ENCODE assay signal across 8 cellular contexts in genomic region chr3:23944861-23945652, GRCh38. TPM values are rescaled to one million over a fixed set of nuclear protein-coding genes. Genes with fewer than 3 reads are reported as not detected.
DNase-seq lines count a peak whose midpoint lies in the region; ATAC-seq and TF ChIP-seq lines count a peak whose summit lies in the region.

TSS of gene NR1D2 (plus strand) at chr3:23945286. CDS start at chr3:23945579, 293 bp downstream.

- no peak within 1 kb of the TSS; the same call in 1 of the 3 replicates for H2BK15ac ChIP-seq in IMR-90 (ENCODE audit: low read depth, low read length)

- peaks cover 13% of the 10 kb centered on the region for H3K4me1 ChIP-seq in IMR-90 (ENCODE audit: control insufficient read depth, insufficient read depth, low read length)

- no peaks in the 10 kb centered on the region for H3K9me3 ChIP-seq in IMR-90 (ENCODE audit: control insufficient read depth, insufficient read depth, low read length)

- peaks cover 3% of the 10 kb centered on the region; the same call in 1 of the 2 replicates for H3K9me1 ChIP-seq in IMR-90 (ENCODE audit: insufficient read depth, low read length)

- intact Hi-C loops in IMR-90 (cut with micrococcal nuclease): loop anchor here (10.0 kb wide), 1 partner anchor 660 kb away; no protein-coding TSS in a partner anchor

- peak within 1 kb of the TSS; percentile 91; the same call in 1 of the 2 replicates for H3K14ac ChIP-seq in IMR-90 (replicated peaks; ENCODE audit: low read depth, low read length)

- DNase-seq in EH (ENCODE audit: low read depth) (peak; percentile 85), IMR-90 (peak; percentile 73), SK-MEL-5 (ENCODE audit: low read depth, low spot score) (peak; percentile 76), globus pallidus (ENCODE audit: low spot score) (peak; percentile 88), occipital lobe (lab: John Stamatoyannopoulos, UW) (peak; percentile 78), superior temporal gyrus (ENCODE audit: extremely low spot score) (peak; percentile 78)
- peak; percentile 83 for DNase-seq in activated naive CD4-positive, alpha-beta T cell treated with anti-CD3 and anti-CD28 coated beads, Interleukin-2, amount 10 ng/mL, durations not matched to agents 7 days and 5 days

- H3K56ac ChIP-seq in IMR-90 (ENCODE audit: extremely low read depth, insufficient read depth, low read length): no peak within 1 kb of the TSS; the same call in 1 of the 2 replicates

- BruUV-seq in IMR-90 (replicated peaks; lab: Mats Ljungman, UMichigan): no TSS peak

- TF ChIP-seq CTCF in IMR-90 (conservative IDR thresholded peaks at IDR 0.05; ENCODE audit: low read depth, low read length): no peak

- H4K5ac ChIP-seq in IMR-90 (ENCODE audit: low read depth, low read length): peak within 1 kb of the TSS; percentile 43; the same call in 1 of the 2 replicates

- ATAC-seq in GM21576 (IDR thresholded peaks at IDR 0.05; ENCODE audit: unreplicated experiment) (peak; percentile 55), IMR-90 (ENCODE audit: low read depth) (peak; percentile 56)

- H3K4me3 ChIP-seq in IMR-90 (ENCODE audit: insufficient read depth, low read depth, low read length): peak within 1 kb of the TSS; percentile 93

- H3K79me1 ChIP-seq in IMR-90 (ENCODE audit: low read depth in 1 of 2, low read length in 2 of 2): peaks cover 16 to 36% of the 10 kb centered on the region in 2 experiments

- peak within 1 kb of the TSS; percentile 97 for H2AFZ ChIP-seq in IMR-90 (replicated peaks; ENCODE audit: low read length, poor library complexity)

- no peaks in the 10 kb centered on the region; the same call in 1 of the 2 replicates for H3K36me3 ChIP-seq in IMR-90 (ENCODE audit: control insufficient read depth, insufficient read depth, low read length)

- no peak within 1 kb of the TSS for H2AK5ac ChIP-seq in IMR-90 (ENCODE audit: low read depth, low read length)

- H4K8ac ChIP-seq in IMR-90 (ENCODE audit: low read depth in 2 of 2, low read length in 2 of 2): peak within 1 kb of the TSS in 1 of 2 experiments; percentile 79; a peak in 3 of 4 replicates

- peak within 1 kb of the TSS; percentile 90 for H3K4me2 ChIP-seq in IMR-90 (ENCODE audit: low read depth, low read length)

- peak within 1 kb of the TSS; percentile 84 for H3K18ac ChIP-seq in IMR-90 (ENCODE audit: low read depth, low read length)

- POLR2A ChIA-PET in IMR-90 (lab: Charles Lee; ENCODE audit: unreplicated experiment): no interaction called here

- peak within 1 kb of the TSS; percentile 84 for H2AK9ac ChIP-seq in IMR-90 (replicated peaks; ENCODE audit: low read depth, low read length, poor library complexity)

- WGBS in IMR-90 (ENCODE audit: extremely low coverage in 2 of 2, insufficient read length in 1 of 2), 2 experiments: 2% methylated on average over 32 of the region's 88 CpGs; no CpG with 5 or more reads in 1 of the 2 experiments

- H3K9ac ChIP-seq in IMR-90 (ENCODE audit: low read depth, low read length): peak within 1 kb of the TSS; percentile 85

- peak within 1 kb of the TSS; percentile 82 for H2BK120ac ChIP-seq in IMR-90 (ENCODE audit: low read depth, low read length)

- peak within 1 kb of the TSS; percentile 86 for H2BK5ac ChIP-seq in IMR-90 (ENCODE audit: low read depth, low read length, poor library complexity, severe bottlenecking)

- in situ Hi-C loops in IMR-90 (cut with MboI; ENCODE audit: low sequenced_read_pairs) (no loop called here), SK-MEL-5 (cut with HindIII; ENCODE audit: low pct_unique_long_range_greater_than_20kb, low sequenced_read_pairs) (no loop called here)

- peak; percentile 91 for TF ChIP-seq POLR2A in IMR-90 (IDR thresholded peaks at IDR 0.05; ENCODE audit: low read depth, low read length)

- H3K9me3 Mint-ChIP-seq in activated naive CD4-positive, alpha-beta T cell treated with anti-CD3 and anti-CD28 coated beads, Interleukin-2, amount 10 ng/mL, durations not matched to agents 7 days and 5 days: no peaks in the 10 kb centered on the region

- H4K91ac ChIP-seq in IMR-90 (ENCODE audit: insufficient read depth, low read depth, low read length): peak within 1 kb of the TSS; percentile 76

- CTCF ChIA-PET in IMR-90 (lab: Yijun Ruan, JAX): no interaction called here
- CTCF ChIA-PET in activated naive CD4-positive, alpha-beta T cell treated with anti-CD3 and anti-CD28 coated beads, Interleukin-2, amount 10 ng/mL, durations not matched to agents 7 days and 5 days (lab: Charles Lee): interaction anchor here (1.0 kb wide), 1 partner anchor 28 kb away, joined by 5 read pairs; the partner anchor contains the start of genes NKIRAS1 and RPL15

- peak within 1 kb of the TSS; percentile 96 for H3K4ac ChIP-seq in IMR-90 (ENCODE audit: low read depth, low read length)

- dilution Hi-C loops in IMR-90 (cut with HindIII; ENCODE audit: low sequenced_read_pairs, unreplicated experiment): no loop called here

- TF ChIP-seq RAD21 in IMR-90 (IDR thresholded peaks at IDR 0.05; ENCODE audit: low read length): no peak

- H3K27ac ChIP-seq in IMR-90 (ENCODE audit: insufficient read depth, low read length): peak within 1 kb of the TSS; percentile 84

- no peak within 1 kb of the TSS for H2BK20ac ChIP-seq in IMR-90 (ENCODE audit: low read depth, low read length)

- H3K4me3 Mint-ChIP-seq in activated naive CD4-positive, alpha-beta T cell treated with anti-CD3 and anti-CD28 coated beads, Interleukin-2, amount 10 ng/mL, durations not matched to agents 7 days and 5 days: peak within 1 kb of the TSS; percentile 74

- no peaks in the 10 kb centered on the region for H3K27me3 ChIP-seq in IMR-90 (ENCODE audit: control insufficient read depth, insufficient read depth, low read length)

- peaks cover 2% of the 10 kb centered on the region for H3K36me3 Mint-ChIP-seq in activated naive CD4-positive, alpha-beta T cell treated with anti-CD3 and anti-CD28 coated beads, Interleukin-2, amount 10 ng/mL, durations not matched to agents 7 days and 5 days

- H3K23ac ChIP-seq in IMR-90 (ENCODE audit: low read depth, low read length): peak within 1 kb of the TSS; percentile 65

- H3K27me3 Mint-ChIP-seq in activated naive CD4-positive, alpha-beta T cell treated with anti-CD3 and anti-CD28 coated beads, Interleukin-2, amount 10 ng/mL, durations not matched to agents 7 days and 5 days: peaks cover 38% of the 10 kb centered on the region

- peaks cover 38% of the 10 kb centered on the region for H4K20me1 ChIP-seq in IMR-90 (ENCODE audit: insufficient read depth, low read length)

- H3K4me1 Mint-ChIP-seq in activated naive CD4-positive, alpha-beta T cell treated with anti-CD3 and anti-CD28 coated beads, Interleukin-2, amount 10 ng/mL, durations not matched to agents 7 days and 5 days: peaks cover 25% of the 10 kb centered on the region

- peak within 1 kb of the TSS; percentile 84 for H3K27ac Mint-ChIP-seq in activated naive CD4-positive, alpha-beta T cell treated with anti-CD3 and anti-CD28 coated beads, Interleukin-2, amount 10 ng/mL, durations not matched to agents 7 days and 5 days

TF ChIP-seq in IMR-90, 13 proteins besides CTCF, POLR2A, EP300 and RAD21:
- TF ChIP-seq ELK1 (IDR thresholded peaks at IDR 0.05; ENCODE audit: borderline replicate concordance, low read depth, low read length) (no peak), CHD1 (IDR thresholded peaks at IDR 0.05; ENCODE audit: low read depth, low read length) (no peak), MAFK (IDR thresholded peaks at IDR 0.05; ENCODE audit: low read depth, low read length) (no peak), MXI1 (IDR thresholded peaks at IDR 0.05; ENCODE audit: borderline replicate concordance, low read depth, low read length) (peak; percentile 58; the same call in 1 of the 2 replicates), RCOR1 (IDR thresholded peaks at IDR 0.05; ENCODE audit: insufficient replicate concordance, low read length) (no peak), CEBPB (IDR thresholded peaks at IDR 0.05; ENCODE audit: low read depth, low read length) (no peak), USF2 (IDR thresholded peaks at IDR 0.05; ENCODE audit: low read depth, low read length) (peak; percentile 83), BHLHE40 (IDR thresholded peaks at IDR 0.05; ENCODE audit: low read depth, low read length) (no peak), FOS (IDR thresholded peaks at IDR 0.05; ENCODE audit: low read depth, low read length) (no peak)

RNA-seq across cellular contexts. Expression of gene NR1D2, which starts in this region (rescaled TPM):
- total RNA-seq in IMR-90 (2012; rRNA removed) (41.0 and 46.1 TPM in 2 replicates), occipital lobe (41.5 TPM)
- polyA plus RNA-seq in IMR-90 (2012; rRNA removed): 7.5 and 8.1 TPM in 2 replicates
- 1.7 and 2.1 TPM in 2 replicates for polyA plus RNA-seq in IMR-90 (2012; cell fraction: cytosol; rRNA removed)
- 0.62 and 8.5 TPM in 2 replicates for polyA plus RNA-seq in IMR-90 (2012; cell fraction: nucleus; rRNA removed; ENCODE audit: low replicate concordance)
- total RNA-seq in SK-MEL-5 (2014; rRNA removed; shearing (Covaris generic)): 26.9 and 33.3 TPM in 2 replicates
- 18.7 and 24.3 TPM in 2 replicates for polyA plus RNA-seq in SK-MEL-5 (2015; cell fraction: cytosol; rRNA removed)
- 9.7 and 16.2 TPM in 2 replicates for polyA plus RNA-seq in SK-MEL-5 (2015; cell fraction: nucleus; rRNA removed)

Comparison
In these comparisons a context has a peak if more than half of its experiments do, and no peak if none do; other contexts are left out.
1. Peak in every context shown above with its lines: DNase-seq, ATAC-seq, H3K4me3 ChIP-seq and H3K27ac ChIP-seq.